In genomic region chr21:21297211-21297610, GRCh38 we compare ENCODE assay signal across 3 cellular contexts.
"Had no signal": no experiment of that assay in that cellular context is flagged by ENCODE, and none has a peak within 500 bp of the region (broad histone marks: within the 10 kb centered on the region; RNA-seq: fewer than 3 reads in every experiment).

No MANE protein-coding gene starts in this region.

- DNase-seq: GDM1, GF-D8 had no signal

- ATAC-seq: GM12878 had no signal

- H3K4me3 ChIP-seq: GM12878 had no signal
